1 cellular context compared by ENCODE assay signal in the genomic region with DNA sequence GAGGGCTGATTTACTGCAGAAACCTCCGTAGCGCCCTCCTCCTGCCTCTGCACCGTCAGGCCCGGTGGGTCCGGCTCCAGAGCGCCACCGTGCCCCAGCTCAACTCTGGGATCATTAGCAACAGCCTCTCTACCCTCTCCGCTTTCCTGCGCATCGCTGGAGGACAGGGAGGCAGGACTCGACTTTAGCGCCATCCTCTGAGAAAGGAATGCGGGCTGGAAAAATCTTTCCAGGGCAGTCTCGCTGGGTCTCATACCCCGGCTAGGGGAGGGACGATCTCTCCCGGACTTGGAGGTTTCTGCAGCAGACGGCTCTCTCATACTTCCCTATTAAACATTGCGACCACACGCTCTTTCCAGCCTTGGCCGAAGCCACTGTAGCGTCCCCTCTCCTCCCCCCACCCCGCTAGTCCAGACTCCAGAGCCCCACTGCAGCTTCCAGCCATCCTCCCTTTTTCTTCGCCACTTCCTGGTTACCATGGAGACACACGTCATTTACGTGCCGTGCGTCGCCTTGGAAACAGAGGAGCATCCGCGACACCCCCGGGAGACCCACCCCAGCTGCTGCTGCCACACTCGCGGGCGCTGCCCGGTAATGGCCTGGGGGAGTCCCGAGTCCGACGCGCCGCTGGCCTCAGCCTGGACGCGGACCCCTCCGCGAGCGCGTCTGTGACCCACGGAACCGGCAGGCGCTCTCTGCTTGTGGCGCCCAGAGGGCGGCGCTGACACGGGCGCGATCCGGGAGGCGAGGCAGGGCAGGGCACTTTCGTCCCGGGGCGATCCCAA.
A peak's percentile ranks its signal among the peaks of the same experiment; 100 is the strongest.
TF ChIP-seq lines count a peak whose summit lies in the region.

A gene (plus strand): TSS at position 554 of the 785 bp plus-strand sequence. CDS start 479 bp downstream, outside the sequence.

TF ChIP-seq in GM12878, 131 proteins besides CTCF, POLR2A, EP300 and RAD21 (continued from another document and continues in another):
- TF ChIP-seq, protein P1, sequence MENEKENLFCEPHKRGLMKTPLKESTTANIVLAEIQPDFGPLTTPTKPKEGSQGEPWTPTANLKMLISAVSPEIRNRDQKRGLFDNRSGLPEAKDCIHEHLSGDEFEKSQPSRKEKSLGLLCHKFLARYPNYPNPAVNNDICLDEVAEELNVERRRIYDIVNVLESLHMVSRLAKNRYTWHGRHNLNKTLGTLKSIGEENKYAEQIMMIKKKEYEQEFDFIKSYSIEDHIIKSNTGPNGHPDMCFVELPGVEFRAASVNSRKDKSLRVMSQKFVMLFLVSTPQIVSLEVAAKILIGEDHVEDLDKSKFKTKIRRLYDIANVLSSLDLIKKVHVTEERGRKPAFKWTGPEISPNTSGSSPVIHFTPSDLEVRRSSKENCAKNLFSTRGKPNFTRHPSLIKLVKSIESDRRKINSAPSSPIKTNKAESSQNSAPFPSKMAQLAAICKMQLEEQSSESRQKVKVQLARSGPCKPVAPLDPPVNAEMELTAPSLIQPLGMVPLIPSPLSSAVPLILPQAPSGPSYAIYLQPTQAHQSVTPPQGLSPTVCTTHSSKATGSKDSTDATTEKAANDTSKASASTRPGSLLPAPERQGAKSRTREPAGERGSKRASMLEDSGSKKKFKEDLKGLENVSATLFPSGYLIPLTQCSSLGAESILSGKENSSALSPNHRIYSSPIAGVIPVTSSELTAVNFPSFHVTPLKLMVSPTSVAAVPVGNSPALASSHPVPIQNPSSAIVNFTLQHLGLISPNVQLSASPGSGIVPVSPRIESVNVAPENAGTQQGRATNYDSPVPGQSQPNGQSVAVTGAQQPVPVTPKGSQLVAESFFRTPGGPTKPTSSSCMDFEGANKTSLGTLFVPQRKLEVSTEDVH (IDR thresholded peaks at IDR 0.05; ENCODE audit: low read depth, partially characterized antibody), result no peak
- no peak for TF ChIP-seq YBX1 (IDR thresholded peaks at IDR 0.05)
- TF ChIP-seq, protein P2, sequence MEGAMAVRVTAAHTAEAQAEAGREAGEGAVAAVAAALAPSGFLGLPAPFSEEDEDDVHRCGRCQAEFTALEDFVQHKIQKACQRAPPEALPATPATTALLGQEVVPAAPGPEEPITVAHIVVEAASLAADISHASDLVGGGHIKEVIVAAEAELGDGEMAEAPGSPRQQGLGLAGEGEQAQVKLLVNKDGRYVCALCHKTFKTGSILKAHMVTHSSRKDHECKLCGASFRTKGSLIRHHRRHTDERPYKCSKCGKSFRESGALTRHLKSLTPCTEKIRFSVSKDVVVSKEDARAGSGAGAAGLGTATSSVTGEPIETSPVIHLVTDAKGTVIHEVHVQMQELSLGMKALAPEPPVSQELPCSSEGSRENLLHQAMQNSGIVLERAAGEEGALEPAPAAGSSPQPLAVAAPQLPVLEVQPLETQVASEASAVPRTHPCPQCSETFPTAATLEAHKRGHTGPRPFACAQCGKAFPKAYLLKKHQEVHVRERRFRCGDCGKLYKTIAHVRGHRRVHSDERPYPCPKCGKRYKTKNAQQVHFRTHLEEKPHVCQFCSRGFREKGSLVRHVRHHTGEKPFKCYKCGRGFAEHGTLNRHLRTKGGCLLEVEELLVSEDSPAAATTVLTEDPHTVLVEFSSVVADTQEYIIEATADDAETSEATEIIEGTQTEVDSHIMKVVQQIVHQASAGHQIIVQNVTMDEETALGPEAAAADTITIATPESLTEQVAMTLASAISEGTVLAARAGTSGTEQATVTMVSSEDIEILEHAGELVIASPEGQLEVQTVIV (IDR thresholded peaks at IDR 0.05; ENCODE audit: borderline replicate concordance, partially characterized antibody), result peak; percentile 96
- TF ChIP-seq CHD4 (IDR thresholded peaks at IDR 0.05), result no peak
- TF ChIP-seq MEF2B (IDR thresholded peaks at IDR 0.05; ENCODE audit: partially characterized antibody, poor library complexity, severe bottlenecking), result peak; percentile 28
- no peak for TF ChIP-seq CBFB (IDR thresholded peaks at IDR 0.05; ENCODE audit: low read depth)
- TF ChIP-seq SIX5 (IDR thresholded peaks at IDR 0.05; ENCODE audit: low read depth, low read length, severe bottlenecking), result no peak
- TF ChIP-seq ZNF622 (IDR thresholded peaks at IDR 0.05), result no peak
- TF ChIP-seq SIN3A (IDR thresholded peaks at IDR 0.05; ENCODE audit: low read depth, low read length), result no peak
- no peak for TF ChIP-seq CHD2 (IDR thresholded peaks at IDR 0.05; ENCODE audit: borderline replicate concordance, low read depth, low read length)
- TF ChIP-seq NBN (IDR thresholded peaks at IDR 0.05), result 0 out of 2 replicates have a peak, but pooled peaks have one; percentile 9
- 0 out of 2 replicates have a peak, but pooled peaks have one; percentile 69 for TF ChIP-seq RFX5 (IDR thresholded peaks at IDR 0.05; ENCODE audit: low read depth, low read length)
- TF ChIP-seq TCF7 (IDR thresholded peaks at IDR 0.05; ENCODE audit: borderline replicate concordance), result no peak
- no peak; the same call in none of the 2 replicates for TF ChIP-seq IKZF1 (conservative IDR thresholded peaks at IDR 0.05)
- TF ChIP-seq, protein P3, sequence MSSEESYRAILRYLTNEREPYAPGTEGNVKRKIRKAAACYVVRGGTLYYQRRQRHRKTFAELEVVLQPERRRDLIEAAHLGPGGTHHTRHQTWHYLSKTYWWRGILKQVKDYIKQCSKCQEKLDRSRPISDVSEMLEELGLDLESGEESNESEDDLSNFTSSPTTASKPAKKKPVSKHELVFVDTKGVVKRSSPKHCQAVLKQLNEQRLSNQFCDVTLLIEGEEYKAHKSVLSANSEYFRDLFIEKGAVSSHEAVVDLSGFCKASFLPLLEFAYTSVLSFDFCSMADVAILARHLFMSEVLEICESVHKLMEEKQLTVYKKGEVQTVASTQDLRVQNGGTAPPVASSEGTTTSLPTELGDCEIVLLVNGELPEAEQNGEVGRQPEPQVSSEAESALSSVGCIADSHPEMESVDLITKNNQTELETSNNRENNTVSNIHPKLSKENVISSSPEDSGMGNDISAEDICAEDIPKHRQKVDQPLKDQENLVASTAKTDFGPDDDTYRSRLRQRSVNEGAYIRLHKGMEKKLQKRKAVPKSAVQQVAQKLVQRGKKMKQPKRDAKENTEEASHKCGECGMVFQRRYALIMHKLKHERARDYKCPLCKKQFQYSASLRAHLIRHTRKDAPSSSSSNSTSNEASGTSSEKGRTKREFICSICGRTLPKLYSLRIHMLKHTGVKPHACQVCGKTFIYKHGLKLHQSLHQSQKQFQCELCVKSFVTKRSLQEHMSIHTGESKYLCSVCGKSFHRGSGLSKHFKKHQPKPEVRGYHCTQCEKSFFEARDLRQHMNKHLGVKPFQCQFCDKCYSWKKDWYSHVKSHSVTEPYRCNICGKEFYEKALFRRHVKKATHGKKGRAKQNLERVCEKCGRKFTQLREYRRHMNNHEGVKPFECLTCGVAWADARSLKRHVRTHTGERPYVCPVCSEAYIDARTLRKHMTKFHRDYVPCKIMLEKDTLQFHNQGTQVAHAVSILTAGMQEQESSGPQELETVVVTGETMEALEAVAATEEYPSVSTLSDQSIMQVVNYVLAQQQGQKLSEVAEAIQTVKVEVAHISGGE (CRISPR knock-in tag; IDR thresholded peaks at IDR 0.05), result no peak
- TF ChIP-seq STAT3 (IDR thresholded peaks at IDR 0.05; ENCODE audit: low read depth, low read length), result no peak
- no peak for TF ChIP-seq NFYA (IDR thresholded peaks at IDR 0.05; ENCODE audit: borderline replicate concordance, low read depth, low read length)
- TF ChIP-seq, protein P4, sequence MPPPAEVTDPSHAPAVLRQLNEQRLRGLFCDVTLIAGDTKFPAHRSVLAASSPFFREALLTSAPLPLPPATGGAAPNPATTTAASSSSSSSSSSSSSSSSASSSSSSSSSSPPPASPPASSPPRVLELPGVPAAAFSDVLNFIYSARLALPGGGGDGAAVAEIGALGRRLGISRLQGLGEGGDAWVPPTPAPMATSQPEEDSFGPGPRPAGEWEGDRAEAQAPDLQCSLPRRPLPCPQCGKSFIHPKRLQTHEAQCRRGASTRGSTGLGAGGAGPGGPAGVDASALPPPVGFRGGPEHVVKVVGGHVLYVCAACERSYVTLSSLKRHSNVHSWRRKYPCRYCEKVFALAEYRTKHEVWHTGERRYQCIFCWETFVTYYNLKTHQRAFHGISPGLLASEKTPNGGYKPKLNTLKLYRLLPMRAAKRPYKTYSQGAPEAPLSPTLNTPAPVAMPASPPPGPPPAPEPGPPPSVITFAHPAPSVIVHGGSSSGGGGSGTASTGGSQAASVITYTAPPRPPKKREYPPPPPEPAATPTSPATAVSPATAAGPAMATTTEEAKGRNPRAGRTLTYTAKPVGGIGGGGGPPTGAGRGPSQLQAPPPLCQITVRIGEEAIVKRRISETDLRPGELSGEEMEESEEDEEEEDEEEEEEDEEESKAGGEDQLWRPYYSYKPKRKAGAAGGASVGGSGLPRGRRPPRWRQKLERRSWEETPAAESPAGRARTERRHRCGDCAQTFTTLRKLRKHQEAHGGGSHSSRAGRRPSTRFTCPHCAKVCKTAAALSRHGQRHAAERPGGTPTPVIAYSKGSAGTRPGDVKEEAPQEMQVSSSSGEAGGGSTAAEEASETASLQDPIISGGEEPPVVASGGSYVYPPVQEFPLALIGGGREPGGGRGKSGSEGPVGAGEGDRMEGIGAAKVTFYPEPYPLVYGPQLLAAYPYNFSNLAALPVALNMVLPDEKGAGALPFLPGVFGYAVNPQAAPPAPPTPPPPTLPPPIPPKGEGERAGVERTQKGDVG (CRISPR knock-in tag; IDR thresholded peaks at IDR 0.05), result no peak
- no peak for TF ChIP-seq ZNF217 (IDR thresholded peaks at IDR 0.05)
- no peak for TF ChIP-seq ETV6 (conservative IDR thresholded peaks at IDR 0.05 in 1 of 2, IDR thresholded peaks at IDR 0.05 in 1 of 2; ENCODE audit: borderline replicate concordance in 1 of 2, low read depth in 1 of 2)
- no peak for TF ChIP-seq PAX8 (IDR thresholded peaks at IDR 0.05)
- TF ChIP-seq, protein P5, sequence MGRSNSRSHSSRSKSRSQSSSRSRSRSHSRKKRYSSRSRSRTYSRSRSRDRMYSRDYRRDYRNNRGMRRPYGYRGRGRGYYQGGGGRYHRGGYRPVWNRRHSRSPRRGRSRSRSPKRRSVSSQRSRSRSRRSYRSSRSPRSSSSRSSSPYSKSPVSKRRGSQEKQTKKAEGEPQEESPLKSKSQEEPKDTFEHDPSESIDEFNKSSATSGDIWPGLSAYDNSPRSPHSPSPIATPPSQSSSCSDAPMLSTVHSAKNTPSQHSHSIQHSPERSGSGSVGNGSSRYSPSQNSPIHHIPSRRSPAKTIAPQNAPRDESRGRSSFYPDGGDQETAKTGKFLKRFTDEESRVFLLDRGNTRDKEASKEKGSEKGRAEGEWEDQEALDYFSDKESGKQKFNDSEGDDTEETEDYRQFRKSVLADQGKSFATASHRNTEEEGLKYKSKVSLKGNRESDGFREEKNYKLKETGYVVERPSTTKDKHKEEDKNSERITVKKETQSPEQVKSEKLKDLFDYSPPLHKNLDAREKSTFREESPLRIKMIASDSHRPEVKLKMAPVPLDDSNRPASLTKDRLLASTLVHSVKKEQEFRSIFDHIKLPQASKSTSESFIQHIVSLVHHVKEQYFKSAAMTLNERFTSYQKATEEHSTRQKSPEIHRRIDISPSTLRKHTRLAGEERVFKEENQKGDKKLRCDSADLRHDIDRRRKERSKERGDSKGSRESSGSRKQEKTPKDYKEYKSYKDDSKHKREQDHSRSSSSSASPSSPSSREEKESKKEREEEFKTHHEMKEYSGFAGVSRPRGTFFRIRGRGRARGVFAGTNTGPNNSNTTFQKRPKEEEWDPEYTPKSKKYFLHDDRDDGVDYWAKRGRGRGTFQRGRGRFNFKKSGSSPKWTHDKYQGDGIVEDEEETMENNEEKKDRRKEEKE (IDR thresholded peaks at IDR 0.05), result no peak
- TF ChIP-seq, protein P6, sequence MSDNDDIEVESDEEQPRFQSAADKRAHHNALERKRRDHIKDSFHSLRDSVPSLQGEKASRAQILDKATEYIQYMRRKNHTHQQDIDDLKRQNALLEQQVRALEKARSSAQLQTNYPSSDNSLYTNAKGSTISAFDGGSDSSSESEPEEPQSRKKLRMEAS (IDR thresholded peaks at IDR 0.05; ENCODE audit: low read depth, low read length), result no peak
- TF ChIP-seq FOXM1 (IDR thresholded peaks at IDR 0.05; ENCODE audit: low read depth, low read length), result no peak
- TF ChIP-seq KLF5 (IDR thresholded peaks at IDR 0.05; ENCODE audit: partially characterized antibody), result no peak
- TF ChIP-seq HDGF (IDR thresholded peaks at IDR 0.05), result no peak
- no peak for TF ChIP-seq SRF (IDR thresholded peaks at IDR 0.05; ENCODE audit: low read depth in 2 of 2, low read length in 2 of 2)
- TF ChIP-seq BACH1 (IDR thresholded peaks at IDR 0.05; ENCODE audit: borderline replicate concordance), result 0 out of 2 replicates have a peak, but pooled peaks have one; percentile 37
- TF ChIP-seq, protein P7, sequence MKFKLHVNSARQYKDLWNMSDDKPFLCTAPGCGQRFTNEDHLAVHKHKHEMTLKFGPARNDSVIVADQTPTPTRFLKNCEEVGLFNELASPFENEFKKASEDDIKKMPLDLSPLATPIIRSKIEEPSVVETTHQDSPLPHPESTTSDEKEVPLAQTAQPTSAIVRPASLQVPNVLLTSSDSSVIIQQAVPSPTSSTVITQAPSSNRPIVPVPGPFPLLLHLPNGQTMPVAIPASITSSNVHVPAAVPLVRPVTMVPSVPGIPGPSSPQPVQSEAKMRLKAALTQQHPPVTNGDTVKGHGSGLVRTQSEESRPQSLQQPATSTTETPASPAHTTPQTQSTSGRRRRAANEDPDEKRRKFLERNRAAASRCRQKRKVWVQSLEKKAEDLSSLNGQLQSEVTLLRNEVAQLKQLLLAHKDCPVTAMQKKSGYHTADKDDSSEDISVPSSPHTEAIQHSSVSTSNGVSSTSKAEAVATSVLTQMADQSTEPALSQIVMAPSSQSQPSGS (IDR thresholded peaks at IDR 0.05; ENCODE audit: low read length), result no peak
- TF ChIP-seq, protein P8, sequence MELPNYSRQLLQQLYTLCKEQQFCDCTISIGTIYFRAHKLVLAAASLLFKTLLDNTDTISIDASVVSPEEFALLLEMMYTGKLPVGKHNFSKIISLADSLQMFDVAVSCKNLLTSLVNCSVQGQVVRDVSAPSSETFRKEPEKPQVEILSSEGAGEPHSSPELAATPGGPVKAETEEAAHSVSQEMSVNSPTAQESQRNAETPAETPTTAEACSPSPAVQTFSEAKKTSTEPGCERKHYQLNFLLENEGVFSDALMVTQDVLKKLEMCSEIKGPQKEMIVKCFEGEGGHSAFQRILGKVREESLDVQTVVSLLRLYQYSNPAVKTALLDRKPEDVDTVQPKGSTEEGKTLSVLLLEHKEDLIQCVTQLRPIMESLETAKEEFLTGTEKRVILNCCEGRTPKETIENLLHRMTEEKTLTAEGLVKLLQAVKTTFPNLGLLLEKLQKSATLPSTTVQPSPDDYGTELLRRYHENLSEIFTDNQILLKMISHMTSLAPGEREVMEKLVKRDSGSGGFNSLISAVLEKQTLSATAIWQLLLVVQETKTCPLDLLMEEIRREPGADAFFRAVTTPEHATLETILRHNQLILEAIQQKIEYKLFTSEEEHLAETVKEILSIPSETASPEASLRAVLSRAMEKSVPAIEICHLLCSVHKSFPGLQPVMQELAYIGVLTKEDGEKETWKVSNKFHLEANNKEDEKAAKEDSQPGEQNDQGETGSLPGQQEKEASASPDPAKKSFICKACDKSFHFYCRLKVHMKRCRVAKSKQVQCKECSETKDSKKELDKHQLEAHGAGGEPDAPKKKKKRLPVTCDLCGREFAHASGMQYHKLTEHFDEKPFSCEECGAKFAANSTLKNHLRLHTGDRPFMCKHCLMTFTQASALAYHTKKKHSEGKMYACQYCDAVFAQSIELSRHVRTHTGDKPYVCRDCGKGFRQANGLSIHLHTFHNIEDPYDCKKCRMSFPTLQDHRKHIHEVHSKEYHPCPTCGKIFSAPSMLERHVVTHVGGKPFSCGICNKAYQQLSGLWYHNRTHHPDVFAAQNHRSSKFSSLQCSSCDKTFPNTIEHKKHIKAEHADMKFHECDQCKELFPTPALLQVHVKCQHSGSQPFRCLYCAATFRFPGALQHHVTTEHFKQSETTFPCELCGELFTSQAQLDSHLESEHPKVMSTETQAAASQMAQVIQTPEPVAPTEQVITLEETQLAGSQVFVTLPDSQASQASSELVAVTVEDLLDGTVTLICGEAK (IDR thresholded peaks at IDR 0.05; ENCODE audit: borderline replicate concordance), result no peak; the same call in 1 of the 2 replicates
- TF ChIP-seq GATAD2B (conservative IDR thresholded peaks at IDR 0.05; ENCODE audit: low read depth), result no peak
- no peak for TF ChIP-seq PAX5 (IDR thresholded peaks at IDR 0.05; ENCODE audit: borderline replicate concordance, low read depth, low read length)
- no peak for TF ChIP-seq SUPT20H (IDR thresholded peaks at IDR 0.05; ENCODE audit: borderline replicate concordance, control insufficient read depth, low read depth, low read length)
